1 cellular context compared by ENCODE assay signal in genomic region chr7:2381881-2382509, GRCh38.
A peak's percentile ranks its signal among the peaks of the same experiment; 100 is the strongest.
TF ChIP-seq lines count a peak whose summit lies in the region.

No MANE protein-coding gene starts in this region.

TF ChIP-seq in HepG2, 621 proteins besides CTCF, POLR2A, EP300 and RAD21:
- TF ChIP-seq RNF2 (conservative IDR thresholded peaks at IDR 0.05; ENCODE audit: low read depth) (no peak), ZNF24 (IDR thresholded peaks at IDR 0.05) (no peak), ZNF317 (CRISPR knock-in tag; IDR thresholded peaks at IDR 0.05) (no peak), RBM22 (optimal IDR thresholded peaks at IDR 0.05; ENCODE audit: low read length) (peak; percentile 55), POLR2G (IDR thresholded peaks at IDR 0.05; ENCODE audit: low read depth, low read length) (peak; percentile 40; the same call in 1 of the 2 replicates), ZFP91 (CRISPR knock-in tag; IDR thresholded peaks at IDR 0.05; ENCODE audit: borderline replicate concordance) (no peak), AGO2 (optimal IDR thresholded peaks at IDR 0.05; ENCODE audit: low read depth, low read length) (peak; percentile 71)
